ENCODE assay signal across 35 cellular contexts in genomic region chr3:134949150-134949549, GRCh38.
"Had no signal": no experiment of that assay in that cellular context is flagged by ENCODE, and none has a peak within 500 bp of the region (broad histone marks: within the 10 kb centered on the region; RNA-seq: fewer than 3 reads in every experiment).

No MANE protein-coding gene starts in this region.

- H3K27ac ChIP-seq: KMS-11 had no signal

- H3K36me3 ChIP-seq: MG63 had no signal

- H3K4me2 ChIP-seq: KMS-11 had no signal

- H3K4me3 ChIP-seq: MG63 had no signal

- H3K9me3 ChIP-seq: MG63 had no signal

- H3K9ac ChIP-seq: KMS-11 had no signal

- DNase-seq: Karpas-422, Kasumi-1, KG1, MG63, MM.1S, MV-4-11, NCI-H1048, NCI-H1092, NCI-H1092 treated with DMSO at 0.1 percent for 48 hours, NCI-H1105, NCI-H1105 treated with DMSO at 0.1 percent for 48 hours, NCI-H1417, NCI-H1417 treated with DMSO at 0.1 percent for 48 hours, NCI-H1436, NCI-H1436 treated with DMSO at 0.1 percent for 48 hours, NCI-H146, NCI-H1694, NCI-H1694 treated with DMSO at 0.1 percent for 48 hours, NCI-H187, NCI-H187 treated with DMSO at 0.1 percent for 48 hours, NCI-H1930, NCI-H2029, NCI-H2029 treated with DMSO at 0.1 percent for 48 hours, NCI-H2081, NCI-H2081 treated with DMSO at 0.1 percent for 48 hours, NCI-H2107, NCI-H2171, NCI-H2171 treated with DMSO at 0.1 percent for 48 hours, NCI-H2227 treated with DMSO at 0.1 percent for 48 hours, NCI-H226, NCI-H345, NCI-H446, NCI-H446 treated with DMSO at 0.1 percent for 48 hours, NCI-H510A had no signal
